In the genomic region with DNA sequence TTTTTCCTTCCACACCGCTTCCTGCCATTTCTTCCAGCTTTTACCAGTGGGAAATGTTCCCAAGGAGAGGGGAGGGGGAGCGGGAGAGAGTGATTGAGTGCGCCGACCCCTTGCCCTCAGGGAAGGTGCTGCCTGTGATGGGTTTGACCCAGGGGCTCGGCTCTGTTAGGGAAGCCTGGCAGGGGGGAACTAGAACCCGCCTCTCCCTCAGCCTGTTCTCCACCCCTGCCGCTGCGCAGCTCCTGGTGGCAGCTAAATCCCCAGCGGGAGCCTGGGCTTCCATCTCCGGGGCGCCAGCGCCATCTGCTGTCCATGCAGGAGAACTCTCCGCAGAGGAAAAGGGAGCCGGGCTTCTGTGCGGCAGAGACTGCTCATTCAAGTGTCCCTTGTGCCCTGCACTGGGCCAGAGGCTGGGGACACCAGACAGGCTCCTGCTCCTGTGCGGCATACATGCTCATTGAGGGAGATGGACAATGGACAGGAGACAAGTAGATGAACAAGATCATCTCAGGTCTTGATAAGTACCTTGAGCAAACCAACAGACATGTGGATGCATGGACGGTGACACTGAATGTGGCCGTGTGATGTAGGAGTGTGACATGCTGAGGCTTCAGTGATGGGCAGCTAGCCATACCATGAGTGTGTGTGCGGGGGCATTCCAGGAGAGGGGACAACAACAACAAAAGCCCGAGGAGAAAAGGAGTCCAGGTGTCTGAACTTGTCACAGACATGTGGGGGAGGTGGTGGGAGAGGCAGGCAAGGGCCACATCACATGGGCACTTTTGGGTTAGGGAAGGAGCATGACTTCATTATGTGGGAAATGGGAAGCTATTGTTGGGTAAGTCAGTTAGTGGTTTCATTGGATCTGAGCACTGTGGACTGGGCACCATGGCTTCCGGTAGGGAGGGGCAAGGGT, we compare ENCODE assay signal across 8 cellular contexts. TPM values are rescaled to one million over a fixed set of nuclear protein-coding genes. Genes with fewer than 3 reads are reported as not detected.
A peak's percentile ranks its signal among the peaks of the same experiment; 100 is the strongest.
DNase-seq lines count a peak whose midpoint lies in the region; ATAC-seq, FAIRE-seq and TF ChIP-seq lines count a peak whose summit lies in the region.

No MANE protein-coding gene starts in this region.

- no peak overlapping the region for H3K27ac Mint-ChIP-seq in mesothelial cell of epicardium

- no peak overlapping the region for H3K4me3 Mint-ChIP-seq in mesothelial cell of epicardium

- peak overlapping the region; percentile 66 for H2BK15ac ChIP-seq in H1 (ENCODE audit: low read length)

- H3K27me3 Mint-ChIP-seq in mesothelial cell of epicardium (ENCODE audit: low read depth), result peaks cover 70% of the 10 kb centered on the region

- no peak overlapping the region for H3K9ac ChIP-seq in H1 (replicated peaks in 1 of 4; ENCODE audit: extremely low read depth in 1 of 4, low read depth in 3 of 4, low read length in 3 of 4)

- no peaks in the 10 kb centered on the region for H3K79me1 ChIP-seq in H1 (ENCODE audit: low read depth, low read length)

- no peaks in the 10 kb centered on the region for H3K36me3 Mint-ChIP-seq in mesothelial cell of epicardium

- H2AK5ac ChIP-seq in H1 (ENCODE audit: low read depth, low read length), result no peak overlapping the region

- H3K4me2 ChIP-seq in H1 (ENCODE audit: insufficient read depth in 1 of 2, low read depth in 2 of 2, low read length in 2 of 2), result peak overlapping the region; percentile 4 to 71

- DNase-seq in Caki2 (ENCODE audit: low read depth), result peak; percentile 62
- DNase-seq in HL-60 (ENCODE audit: low read depth in 1 of 2, low spot score in 1 of 2), result peak; percentile 58 to 85
- peak; percentile 58 for DNase-seq in NOMO-1 treated with dmso at 0.1 percent for 144 hours (lab: John Stamatoyannopoulos, UW; ENCODE audit: unreplicated experiment)
- peak; percentile 54 to 81 (median 81) for DNase-seq in activated CD8-positive, alpha-beta memory T cell treated with anti-CD3 and anti-CD28 coated beads for 48 hours (ENCODE audit: low read depth in 2 of 3, low spot score in 2 of 3)
- peak in 1 of 2 experiments; percentile 97 for DNase-seq in H1 (ENCODE audit: low read depth in 1 of 2, low spot score in 2 of 2)
- peak; percentile 91 to 97 for DNase-seq in mesothelial cell of epicardium (ENCODE audit: low spot score in 2 of 2, unreplicated experiment in 2 of 2)
- DNase-seq in stimulated activated CD8-positive, alpha-beta memory T cell treated with anti-CD3 and anti-CD28 coated beads, Interleukin-2, amount 100 ng/mL, for 48 hours (ENCODE audit: low read depth in 2 of 2), result peak; percentile 74 to 75

- TF ChIP-seq CTCF in HL-60 (IDR thresholded peaks at IDR 0.05; ENCODE audit: insufficient read depth, low read length) (peak; percentile 75), H1 (IDR thresholded peaks at IDR 0.05; ENCODE audit: control extremely low read depth in 1 of 3, insufficient read depth in 1 of 3, low read depth in 1 of 3, low read length in 3 of 3) (peak in 2 of 3 experiments; percentile 96 to 99; a peak in 3 of 4 replicates), mesothelial cell of epicardium (IDR thresholded peaks at IDR 0.05; ENCODE audit: unreplicated experiment) (peak; percentile 89)

- no peaks in the 10 kb centered on the region for H3K36me3 ChIP-seq in H1 (ENCODE audit: control insufficient read depth in 2 of 4, insufficient read depth in 4 of 4, low read length in 3 of 4)

- H3K56ac ChIP-seq in H1 (replicated peaks; ENCODE audit: insufficient read length, low read depth, low read length), result no peak overlapping the region

- no peak overlapping the region for H2BK120ac ChIP-seq in H1 (replicated peaks; ENCODE audit: low read depth, low read length)

- in situ Hi-C loops in Caki2 (cut with HindIII; ENCODE audit: low pct_unique_long_range_greater_than_20kb, low sequenced_read_pairs), result no loop called here

- peaks cover 17% of the 10 kb centered on the region for H3K4me1 Mint-ChIP-seq in mesothelial cell of epicardium

- no peak overlapping the region for H2AFZ ChIP-seq in H1 (ENCODE audit: low read length)

- TF ChIP-seq POLR2A in H1 (IDR thresholded peaks at IDR 0.05; ENCODE audit: control extremely low read depth in 1 of 2, low read depth in 2 of 2, low read length in 2 of 2), result no peak

- TF ChIP-seq EP300 in H1 (IDR thresholded peaks at IDR 0.05; ENCODE audit: borderline replicate concordance in 1 of 2, low read depth in 2 of 2, low read length in 2 of 2), result no peak

- H4K20me1 ChIP-seq in H1 (replicated peaks in 1 of 2; ENCODE audit: control insufficient read depth in 1 of 2, insufficient read depth in 2 of 2, low read length in 2 of 2), result no peaks in the 10 kb centered on the region

- H3K27me3 ChIP-seq in HL-60 (ENCODE audit: insufficient read depth, poor library complexity, severe bottlenecking) (peaks cover 47% of the 10 kb centered on the region), H1 (replicated peaks in 1 of 4; ENCODE audit: control insufficient read depth in 3 of 4, extremely low read depth in 1 of 4, insufficient read depth in 3 of 4, low read length in 3 of 4) (peaks cover 0 to 24% (median 10%) of the 10 kb centered on the region in 4 experiments; a peak in 6 of 7 replicates)

- no peak overlapping the region for H3K4ac ChIP-seq in H1 (replicated peaks; ENCODE audit: insufficient read length, low read depth, low read length)

- CTCF ChIA-PET in H1 (lab: Charles Lee; ENCODE audit: partially characterized antibody), result interaction anchor here (0.7 to 113.1 kb wide), 42 partner anchors 3 to 492 kb away, joined by 3 to 7248 read pairs (median 4); a partner anchor contains a TSS

- no peak overlapping the region for H3K18ac ChIP-seq in H1 (ENCODE audit: extremely low read depth, low read length)

- FAIRE-seq in H1 (lab: Jason Lieb, UNC), result peak; percentile 60

- H2BK20ac ChIP-seq in H1 (ENCODE audit: low read length), result peak overlapping the region; percentile 11

- WGBS in H1 (ENCODE audit: extremely low coverage in 1 of 2, insufficient coverage in 1 of 2, insufficient read length in 1 of 2, insufficient replicate concordance in 2 of 2, low coverage in 1 of 2, low lambda C conversion rate in 2 of 2, missing lambda C conversion rate in 1 of 2), 2 experiments, result 20% methylated on average over 21 of the region's 21 CpGs; no CpG with 5 or more reads in 1 of the 2 experiments

- H3K4me3 ChIP-seq in HL-60 (replicated peaks; ENCODE audit: insufficient read depth, low read length) (no peak overlapping the region), H1 (ENCODE audit: extremely low read depth in 1 of 4, insufficient read depth in 2 of 4, low read depth in 3 of 4, low read length in 4 of 4) (peak overlapping the region in 2 of 4 experiments; percentile 22 to 56; a peak in 4 of 8 replicates)

- peak overlapping the region; percentile 32; the same call in 1 of the 2 replicates for H2BK12ac ChIP-seq in H1 (ENCODE audit: low read depth, low read length)

- no peak overlapping the region for H3K23ac ChIP-seq in H1 (ENCODE audit: insufficient read length)

- no peak overlapping the region for H4K8ac ChIP-seq in H1 (ENCODE audit: extremely low read depth, insufficient read depth, low read length)

- H2BK5ac ChIP-seq in H1 (ENCODE audit: low read depth, low read length), result 0 out of 2 replicates have a peak overlapping the region, but pooled peaks have one; percentile 61

- H3K9me3 Mint-ChIP-seq in mesothelial cell of epicardium, result no peaks in the 10 kb centered on the region

- H3K4me1 ChIP-seq in H1 (replicated peaks in 1 of 4; ENCODE audit: control insufficient read depth in 3 of 4, insufficient read depth in 4 of 4, low read length in 3 of 4), result peaks cover 0 to 8% (median 3%) of the 10 kb centered on the region in 4 experiments; a peak in 4 of 7 replicates

- no peak overlapping the region for H3K14ac ChIP-seq in H1 (ENCODE audit: insufficient read length)

- H4K5ac ChIP-seq in H1 (ENCODE audit: insufficient read length, low read depth, low read length), result no peak overlapping the region

- POLR2A ChIA-PET in H1 (lab: Charles Lee; ENCODE audit: partially characterized antibody), result interaction anchor here (0.7 to 3.8 kb wide), 19 partner anchors 11 to 142 kb away, joined by 3 to 16 read pairs (median 3); a partner anchor contains a TSS

- TF ChIP-seq RAD21 in H1 (IDR thresholded peaks at IDR 0.05 in 1 of 2, conservative IDR thresholded peaks at IDR 0.05 in 1 of 2; ENCODE audit: low read depth in 2 of 2, low read length in 2 of 2), result peak; percentile 99 to 100

- peak; percentile 60 for ATAC-seq in GM21360 (IDR thresholded peaks at IDR 0.05; ENCODE audit: unreplicated experiment)

- peaks cover 1% of the 10 kb centered on the region; the same call in 1 of the 2 replicates for H3K23me2 ChIP-seq in H1 (ENCODE audit: low read depth, low read length)

- H3K27ac ChIP-seq in HL-60 (replicated peaks) (no peak overlapping the region), H1 (ENCODE audit: low read depth, low read length) (no peak overlapping the region)

- no peaks in the 10 kb centered on the region for H3K79me2 ChIP-seq in H1 (ENCODE audit: control insufficient read depth in 1 of 2, insufficient read depth in 2 of 2, low read length in 2 of 2)

- no peak overlapping the region for H4K91ac ChIP-seq in H1 (replicated peaks; ENCODE audit: insufficient read length, low read length)

- no peaks in the 10 kb centered on the region for H3K9me3 ChIP-seq in H1 (ENCODE audit: insufficient read depth in 2 of 2, low read depth in 1 of 2, low read length in 1 of 2)

RNA-seq across cellular contexts. Expression of a gene that starts 13.3 kb away (rescaled TPM):
- 78.8 and 104 TPM in 2 replicates for total RNA-seq in Caki2 (2014; rRNA removed; shearing (Covaris generic); ENCODE audit: low replicate concordance)
- 62.9 and 68.1 TPM in 2 replicates for total RNA-seq in H1 (2021; fragmentation: NEBNext Ultra II Directional; extraction: Animal tissue kit (Norgen Biotek cat#: 25700))
- 67.3 and 103 TPM in 2 replicates for polyA plus RNA-seq in H1 (2011; rRNA removed)
- 61.7 TPM for polyA plus RNA-seq in H1 (2011; cell fraction: cytosol; rRNA removed)
- polyA plus RNA-seq in H1 (2011; cell fraction: nucleus; rRNA removed), result 76.8 TPM
- 33.7 to 59.5 TPM (median 55.7 TPM) in 4 replicates for polyA plus RNA-seq in H1 (2012, experiment 1 of 2)
- polyA plus RNA-seq in H1 (2012, experiment 2 of 2), result 62.7 TPM
- 107 TPM for polyA plus RNA-seq in H1 (2013, experiment 1 of 2)
- polyA plus RNA-seq in H1 (2013, experiment 2 of 2), result 107 TPM
- polyA minus RNA-seq in H1 (2011; rRNA and poly(A)+ RNA removed), result 17.3 and 20.9 TPM in 2 replicates
- 62.2 TPM for polyA minus RNA-seq in H1 (2011; cell fraction: cytosol; rRNA and poly(A)+ RNA removed)
- polyA minus RNA-seq in H1 (2011; cell fraction: nucleus; rRNA and poly(A)+ RNA removed), result 38.8 TPM
- 78.1 to 81.0 TPM (median 78.5 TPM) in 3 replicates for total RNA-seq in mesothelial cell of epicardium

RNA-seq across cellular contexts. Expression of a gene that starts 13.5 kb away (rescaled TPM):
- 4.5 and 9.3 TPM in 2 replicates for total RNA-seq in Caki2 (2014; rRNA removed; shearing (Covaris generic); ENCODE audit: low replicate concordance)
- 10.2 and 11.0 TPM in 2 replicates for total RNA-seq in H1 (2021; fragmentation: NEBNext Ultra II Directional; extraction: Animal tissue kit (Norgen Biotek cat#: 25700))
- polyA plus RNA-seq in H1 (2011; rRNA removed), result 10.4 and 15.4 TPM in 2 replicates
- polyA plus RNA-seq in H1 (2011; cell fraction: cytosol; rRNA removed), result 10.0 TPM
- polyA plus RNA-seq in H1 (2011; cell fraction: nucleus; rRNA removed), result 19.0 TPM
- 7.6 to 11.7 TPM (median 9.4 TPM) in 4 replicates for polyA plus RNA-seq in H1 (2012, experiment 1 of 2)
- 13.6 TPM for polyA plus RNA-seq in H1 (2012, experiment 2 of 2)
- 8.4 TPM for polyA plus RNA-seq in H1 (2013, experiment 1 of 2)
- 8.2 TPM for polyA plus RNA-seq in H1 (2013, experiment 2 of 2)
- 4.3 and 6.1 TPM in 2 replicates for polyA minus RNA-seq in H1 (2011; rRNA and poly(A)+ RNA removed)
- polyA minus RNA-seq in H1 (2011; cell fraction: cytosol; rRNA and poly(A)+ RNA removed), result 7.5 TPM
- 5.6 TPM for polyA minus RNA-seq in H1 (2011; cell fraction: nucleus; rRNA and poly(A)+ RNA removed)
- total RNA-seq in mesothelial cell of epicardium, result 3.6 to 4.0 TPM (median 3.7 TPM) in 3 replicates

RNA-seq across cellular contexts. Expression of a gene that starts 16.0 kb away (rescaled TPM):
- total RNA-seq in Caki2 (2014; rRNA removed; shearing (Covaris generic); ENCODE audit: low replicate concordance), result 0.17 and 2.5 TPM in 2 replicates
- 0.19 and 0.22 TPM in 2 replicates for total RNA-seq in H1 (2021; fragmentation: NEBNext Ultra II Directional; extraction: Animal tissue kit (Norgen Biotek cat#: 25700))
- 0.12 and 0.30 TPM in 2 replicates for polyA plus RNA-seq in H1 (2011; rRNA removed)
- polyA plus RNA-seq in H1 (2011; cell fraction: cytosol; rRNA removed), result 0.18 TPM
- 0.96 TPM for polyA plus RNA-seq in H1 (2011; cell fraction: nucleus; rRNA removed)
- 0.11 to 0.42 TPM (median 0.36 TPM) in 3 of 4 replicates, not detected in the other for polyA plus RNA-seq in H1 (2012, experiment 1 of 2)
- 0.05 TPM for polyA plus RNA-seq in H1 (2012, experiment 2 of 2)
- polyA plus RNA-seq in H1 (2013, experiment 1 of 2), result 0.06 TPM
- 0.13 TPM for polyA plus RNA-seq in H1 (2013, experiment 2 of 2)
- polyA minus RNA-seq in H1 (2011; rRNA and poly(A)+ RNA removed), result 0.12 and 0.22 TPM in 2 replicates
- polyA minus RNA-seq in H1 (2011; cell fraction: cytosol; rRNA and poly(A)+ RNA removed), result not detected
- polyA minus RNA-seq in H1 (2011; cell fraction: nucleus; rRNA and poly(A)+ RNA removed), result 0.50 TPM
- total RNA-seq in mesothelial cell of epicardium, result 0.98 to 1.4 TPM (median 1.1 TPM) in 3 replicates

RNA-seq across cellular contexts. Expression of a gene that starts 31.6 kb away (rescaled TPM):
- 88.9 and 95.2 TPM in 2 replicates for total RNA-seq in Caki2 (2014; rRNA removed; shearing (Covaris generic); ENCODE audit: low replicate concordance)
- total RNA-seq in H1 (2021; fragmentation: NEBNext Ultra II Directional; extraction: Animal tissue kit (Norgen Biotek cat#: 25700)), result 34.3 and 35.3 TPM in 2 replicates
- polyA plus RNA-seq in H1 (2011; rRNA removed), result 98.8 and 101 TPM in 2 replicates
- polyA plus RNA-seq in H1 (2011; cell fraction: cytosol; rRNA removed), result 59.0 TPM
- polyA plus RNA-seq in H1 (2011; cell fraction: nucleus; rRNA removed), result 133 TPM
- 32.8 to 43.7 TPM (median 41.5 TPM) in 4 replicates for polyA plus RNA-seq in H1 (2012, experiment 1 of 2)
- 53.9 TPM for polyA plus RNA-seq in H1 (2012, experiment 2 of 2)
- polyA plus RNA-seq in H1 (2013, experiment 1 of 2), result 32.4 TPM
- 31.6 TPM for polyA plus RNA-seq in H1 (2013, experiment 2 of 2)
- 67.3 and 79.3 TPM in 2 replicates for polyA minus RNA-seq in H1 (2011; rRNA and poly(A)+ RNA removed)
- polyA minus RNA-seq in H1 (2011; cell fraction: cytosol; rRNA and poly(A)+ RNA removed), result 24.6 TPM
- 26.1 TPM for polyA minus RNA-seq in H1 (2011; cell fraction: nucleus; rRNA and poly(A)+ RNA removed)
- total RNA-seq in mesothelial cell of epicardium, result 34.5 to 37.3 TPM (median 36.0 TPM) in 3 replicates

RNA-seq across cellular contexts. Expression of a gene that starts 41.0 kb away (rescaled TPM):
- 81.7 and 82.7 TPM in 2 replicates for total RNA-seq in Caki2 (2014; rRNA removed; shearing (Covaris generic); ENCODE audit: low replicate concordance)
- 127 and 135 TPM in 2 replicates for total RNA-seq in H1 (2021; fragmentation: NEBNext Ultra II Directional; extraction: Animal tissue kit (Norgen Biotek cat#: 25700))
- 116 and 205 TPM in 2 replicates for polyA plus RNA-seq in H1 (2011; rRNA removed)
- 171 TPM for polyA plus RNA-seq in H1 (2011; cell fraction: cytosol; rRNA removed)
- 776 TPM for polyA plus RNA-seq in H1 (2011; cell fraction: nucleus; rRNA removed)
- 105 to 168 TPM (median 164 TPM) in 4 replicates for polyA plus RNA-seq in H1 (2012, experiment 1 of 2)
- polyA plus RNA-seq in H1 (2012, experiment 2 of 2), result 108 TPM
- 76.8 TPM for polyA plus RNA-seq in H1 (2013, experiment 1 of 2)
- 67.6 TPM for polyA plus RNA-seq in H1 (2013, experiment 2 of 2)
- polyA minus RNA-seq in H1 (2011; rRNA and poly(A)+ RNA removed), result 64.9 and 94.5 TPM in 2 replicates
- polyA minus RNA-seq in H1 (2011; cell fraction: cytosol; rRNA and poly(A)+ RNA removed), result 91.4 TPM
- polyA minus RNA-seq in H1 (2011; cell fraction: nucleus; rRNA and poly(A)+ RNA removed), result 160 TPM
- total RNA-seq in mesothelial cell of epicardium, result 307 to 319 TPM (median 316 TPM) in 3 replicates
